Comparison of ENCODE assay signal across 13 cellular contexts in the genomic region with DNA sequence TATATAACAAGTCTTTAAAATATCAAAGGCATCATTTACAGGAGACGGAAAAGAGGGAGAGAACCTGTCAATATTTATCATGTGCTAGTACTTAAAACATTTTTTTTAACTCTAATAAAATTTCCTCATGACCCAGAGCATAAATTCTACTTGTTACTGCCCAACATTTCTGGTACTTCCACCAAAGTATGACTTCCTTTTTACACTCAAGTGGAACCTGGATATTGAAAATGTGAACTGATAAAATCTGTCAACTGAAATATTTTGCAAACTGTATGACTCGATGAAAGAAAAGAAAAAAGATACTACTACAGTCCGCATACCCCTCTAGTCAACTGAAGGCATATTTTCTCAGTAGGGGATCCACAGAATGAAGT. TPM values are rescaled to one million over a fixed set of nuclear protein-coding genes. Genes with fewer than 3 reads are reported as not detected.
A peak's percentile ranks its signal among the peaks of the same experiment; 100 is the strongest.
DNase-seq lines count a peak whose midpoint lies in the region; ATAC-seq and TF ChIP-seq lines count a peak whose summit lies in the region.
"Had no signal": no experiment of that assay in that cellular context is flagged by ENCODE, and none has a peak within 500 bp of the region (broad histone marks: within the 10 kb centered on the region; RNA-seq: fewer than 3 reads in every experiment).

No MANE protein-coding gene starts in this region.

- no peak for TF ChIP-seq CTCF in CD8-positive, alpha-beta T cell (IDR thresholded peaks at IDR 0.05)
- TF ChIP-seq CTCF in VCaP (conservative IDR thresholded peaks at IDR 0.05) (no peak), mesothelial cell of epicardium (IDR thresholded peaks at IDR 0.05; ENCODE audit: unreplicated experiment) (no peak), neural progenitor cell (IDR thresholded peaks at IDR 0.05) (no peak), upper lobe of left lung (IDR thresholded peaks at IDR 0.05) (no peak)

- H3F3A ChIP-seq in neural progenitor cell (ENCODE audit: low read depth): peaks cover 3% of the 10 kb centered on the region

- no peak overlapping the region for H3K4me3 ChIP-seq in CD8-positive, alpha-beta T cell (ENCODE audit: low read depth, low read length)
- H3K4me3 ChIP-seq in H7 (ENCODE audit: insufficient read depth, low read depth, low read length): no peak overlapping the region
- H3K4me3 ChIP-seq in neural progenitor cell: no peak overlapping the region
- no peak overlapping the region for H3K4me3 ChIP-seq in upper lobe of left lung
- H3K4me3 ChIP-seq: esophagus squamous epithelium, heart left ventricle, prostate gland had no signal

- CTCF ChIA-PET in CD8-positive, alpha-beta T cell (lab: Charles Lee): no interaction called here

- peak overlapping the region; percentile 27 for H3K27ac Mint-ChIP-seq in CD8-positive, alpha-beta T cell
- peak overlapping the region; percentile 92 for H3K27ac Mint-ChIP-seq in mesothelial cell of epicardium
- no peak overlapping the region for H3K27ac Mint-ChIP-seq in neural progenitor cell

- 49 to 61% methylated on average over 3 of the region's 3 CpGs for WGBS in upper lobe of left lung, 2 donors

- no peak overlapping the region for H3K4me3 Mint-ChIP-seq in CD8-positive, alpha-beta T cell
- no peak overlapping the region for H3K4me3 Mint-ChIP-seq in mesothelial cell of epicardium
- H3K4me3 Mint-ChIP-seq in neural progenitor cell: no peak overlapping the region

- ATAC-seq in CD8-positive, alpha-beta T cell: no peak
- ATAC-seq in upper lobe of left lung (ENCODE audit: low FRiP score in 2 of 2): no peak

- peaks cover 13% of the 10 kb centered on the region for H3K36me3 ChIP-seq in CD8-positive, alpha-beta T cell (ENCODE audit: insufficient read depth, low read length)
- no peaks in the 10 kb centered on the region; the same call in 1 of the 2 replicates for H3K36me3 ChIP-seq in H7 (replicated peaks; ENCODE audit: control insufficient read depth, insufficient read depth, low read length)
- H3K36me3 ChIP-seq in neural progenitor cell: peaks cover 12% of the 10 kb centered on the region
- H3K36me3 ChIP-seq in upper lobe of left lung: peaks cover 0 to 24% (median 4%) of the 10 kb centered on the region in 4 donors
- H3K36me3 ChIP-seq: prostate gland had no signal

- no peaks in the 10 kb centered on the region for H3K27me3 Mint-ChIP-seq in CD8-positive, alpha-beta T cell (ENCODE audit: low read depth)
- H3K27me3 Mint-ChIP-seq in mesothelial cell of epicardium (ENCODE audit: low read depth) (no peaks in the 10 kb centered on the region), neural progenitor cell (ENCODE audit: insufficient read depth, low read depth) (peaks cover 2% of the 10 kb centered on the region)

- H3K4me1 Mint-ChIP-seq in CD8-positive, alpha-beta T cell (ENCODE audit: low read depth): peaks cover 47% of the 10 kb centered on the region
- H3K4me1 Mint-ChIP-seq in mesothelial cell of epicardium: peaks cover 28% of the 10 kb centered on the region
- H3K4me1 Mint-ChIP-seq in neural progenitor cell: no peaks in the 10 kb centered on the region

- TF ChIP-seq EP300 in upper lobe of left lung (IDR thresholded peaks at IDR 0.05): no peak

- no peak overlapping the region for H2AFZ ChIP-seq in neural progenitor cell (replicated peaks)

- no peak for TF ChIP-seq POLR2A in upper lobe of left lung (IDR thresholded peaks at IDR 0.05)

- in situ Hi-C loops in KBM-7 (cut with MboI; ENCODE audit: low pct_unique_long_range_greater_than_20kb, low sequenced_read_pairs): no loop called here

- no peaks in the 10 kb centered on the region for H4K20me1 ChIP-seq in neural progenitor cell (ENCODE audit: low read depth)

- H3K36me3 Mint-ChIP-seq in CD8-positive, alpha-beta T cell: peaks cover 56% of the 10 kb centered on the region
- H3K36me3 Mint-ChIP-seq in mesothelial cell of epicardium (peaks cover 24% of the 10 kb centered on the region), neural progenitor cell (peaks cover 21% of the 10 kb centered on the region)

- H3K27me3 ChIP-seq in CD8-positive, alpha-beta T cell (ENCODE audit: insufficient read depth, low read length): no peaks in the 10 kb centered on the region
- H3K27me3 ChIP-seq in H7 (ENCODE audit: control insufficient read depth, insufficient read depth, low read length) (no peaks in the 10 kb centered on the region), neural progenitor cell (no peaks in the 10 kb centered on the region), upper lobe of left lung (no peaks in the 10 kb centered on the region)
- H3K27me3 ChIP-seq: esophagus squamous epithelium, heart left ventricle had no signal

- DNase-seq in CD8-positive, alpha-beta T cell: no peak
- DNase-seq in KBM-7 (peak; percentile 40), mesothelial cell of epicardium (ENCODE audit: low spot score in 2 of 2, unreplicated experiment in 2 of 2) (no peak), H7 (no peak), neural progenitor cell (ENCODE audit: low spot score) (no peak), upper lobe of left lung (no peak)
- DNase-seq in activated CD8-positive, alpha-beta memory T cell treated with anti-CD3 and anti-CD28 coated beads, Interleukin-2, amount 50 U/mL, for 4 hours: no peak
- DNase-seq: activated CD4-positive, CD25-positive, alpha-beta regulatory T cell treated with anti-CD3 and anti-CD28 coated beads, Interleukin-2, amount 50 U/mL, for 72 hours; esophagus squamous epithelium; heart left ventricle; NCI-H1092 had no signal

- intact Hi-C loops in CD8-positive, alpha-beta T cell (cut with DNase I, micrococcal nuclease): no loop called here

- no peaks in the 10 kb centered on the region for H3K9me3 ChIP-seq in CD8-positive, alpha-beta T cell (ENCODE audit: low read length)
- no peaks in the 10 kb centered on the region for H3K9me3 ChIP-seq in neural progenitor cell (ENCODE audit: low read depth)
- no peaks in the 10 kb centered on the region for H3K9me3 ChIP-seq in upper lobe of left lung
- H3K9me3 ChIP-seq: esophagus squamous epithelium, prostate gland had no signal

- no peaks in the 10 kb centered on the region for H3K4me1 ChIP-seq in CD8-positive, alpha-beta T cell (ENCODE audit: insufficient read depth, low read length)
- H3K4me1 ChIP-seq in neural progenitor cell: no peaks in the 10 kb centered on the region
- peaks cover 0 to 15% (median 5%) of the 10 kb centered on the region in 4 donors for H3K4me1 ChIP-seq in upper lobe of left lung
- H3K4me1 ChIP-seq: prostate gland had no signal

- no peak overlapping the region for H3K27ac ChIP-seq in CD8-positive, alpha-beta T cell (ENCODE audit: low read depth, low read length)
- H3K27ac ChIP-seq in VCaP (0 out of 2 replicates have a peak overlapping the region, but pooled peaks have one; percentile 0), neural progenitor cell (no peak overlapping the region), upper lobe of left lung (no peak overlapping the region)
- H3K27ac ChIP-seq: esophagus squamous epithelium, prostate gland had no signal

- POLR2A ChIA-PET in CD8-positive, alpha-beta T cell (lab: Charles Lee): no interaction called here

- no peak overlapping the region for H3K9ac ChIP-seq in neural progenitor cell

- H3K79me2 ChIP-seq in neural progenitor cell (ENCODE audit: low read depth): peaks cover 62% of the 10 kb centered on the region

- H3K4me2 ChIP-seq in neural progenitor cell: no peak overlapping the region

- peaks cover 8% of the 10 kb centered on the region for H3K9me3 Mint-ChIP-seq in CD8-positive, alpha-beta T cell
- H3K9me3 Mint-ChIP-seq in mesothelial cell of epicardium: peaks cover 12% of the 10 kb centered on the region
- H3K9me3 Mint-ChIP-seq in neural progenitor cell: peaks cover 2% of the 10 kb centered on the region

RNA-seq across cellular contexts. Expression of a gene that starts 37.1 kb away (rescaled TPM):
- 10 to 100 TPM; 49.9 to 53.6 TPM for total RNA-seq in CD8-positive, alpha-beta T cell
- total RNA-seq in mesothelial cell of epicardium: 52.5 to 57.9 TPM (median 56.4 TPM) in 3 replicates
- 3.8 and 6.9 TPM in 2 replicates for total RNA-seq in H7 (2014; rRNA removed; shearing (Covaris generic))
- total RNA-seq in neural progenitor cell (ENCODE audit: low replicate concordance): 25.4 and 41.7 TPM in 2 replicates
- total RNA-seq in upper lobe of left lung: 10 to 100 TPM; 27.1 to 62.9 (median 40.7) TPM
